Comparison of ENCODE assay signal across 26 cellular contexts in the genomic region with DNA sequence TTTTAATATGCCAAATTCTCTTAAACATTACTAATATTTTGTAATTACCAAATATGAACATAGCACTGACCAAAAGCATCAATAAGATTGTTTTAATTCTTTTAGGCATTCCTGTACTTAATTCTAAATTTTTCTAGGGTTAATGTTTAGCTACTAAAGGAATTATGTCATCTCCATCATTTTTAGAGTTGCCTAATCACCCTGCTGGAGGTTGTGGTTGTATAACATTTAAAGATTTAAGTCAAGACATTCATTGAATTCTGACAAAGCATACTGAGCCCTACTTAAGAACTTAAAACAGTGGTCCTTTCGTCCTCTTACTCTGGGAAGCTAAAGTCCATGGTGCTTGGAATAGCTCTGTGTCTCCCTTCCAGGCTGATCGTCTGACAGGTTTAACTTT. TPM values are rescaled to one million over a fixed set of nuclear protein-coding genes. Genes with fewer than 3 reads are reported as not detected.
DNase-seq lines count a peak whose midpoint lies in the region; FAIRE-seq and TF ChIP-seq lines count a peak whose summit lies in the region.
"Had no signal": no experiment of that assay in that cellular context is flagged by ENCODE, and none has a peak within 500 bp of the region (broad histone marks: within the 10 kb centered on the region; RNA-seq: fewer than 3 reads in every experiment).

No MANE protein-coding gene starts in this region.

- H3K9ac ChIP-seq in smooth muscle cell (ENCODE audit: low read depth) (no peak overlapping the region), endodermal cell (ENCODE audit: extremely low read depth, low read length, poor library complexity, severe bottlenecking) (no peak overlapping the region)
- H3K9ac ChIP-seq: parathyroid adenoma had no signal

- H3K4me1 Mint-ChIP-seq in endodermal cell = peaks cover 3% of the 10 kb centered on the region
- H3K4me1 Mint-ChIP-seq: stimulated activated effector memory CD8-positive, alpha-beta T cell treated with anti-CD3 and anti-CD28 coated beads, Interleukin-12 subunit alpha, Interleukin-12 subunit beta, amount 100 ng/mL, for 72 hours had no signal

- H3K9me3 Mint-ChIP-seq in endodermal cell = no peaks in the 10 kb centered on the region
- H3K9me3 Mint-ChIP-seq: activated T-cell treated with anti-CD3 and anti-CD28 coated beads, Interleukin-2, amount 50 U/mL, for 4 hours; natural killer cell treated with Interleukin-12 subunit alpha and Interleukin-12 subunit beta and Interleukin-15 and Interleukin-18, amount 100 ng/mL, for 72 hours; stimulated activated effector memory CD8-positive, alpha-beta T cell treated with anti-CD3 and anti-CD28 coated beads, Interleukin-12 subunit alpha, Interleukin-12 subunit beta, amount 100 ng/mL, for 72 hours had no signal

- H3K27me3 Mint-ChIP-seq in endodermal cell (ENCODE audit: insufficient read depth) = peaks cover 5% of the 10 kb centered on the region

- H3K4me1 ChIP-seq in smooth muscle cell (ENCODE audit: low read depth) (no peaks in the 10 kb centered on the region), endodermal cell (ENCODE audit: control insufficient read depth, insufficient read depth, low read length) (no peaks in the 10 kb centered on the region)
- H3K4me1 ChIP-seq: ascending aorta, esophagus squamous epithelium, parathyroid adenoma, suprapubic skin had no signal

- no peaks in the 10 kb centered on the region for H3F3A ChIP-seq in smooth muscle cell (ENCODE audit: low read depth)

- no peaks in the 10 kb centered on the region for H3K9me3 ChIP-seq in smooth muscle cell (replicated peaks; ENCODE audit: low read depth)
- no peaks in the 10 kb centered on the region for H3K9me3 ChIP-seq in endodermal cell (ENCODE audit: control insufficient read depth, low read length)
- H3K9me3 ChIP-seq: ascending aorta, esophagus squamous epithelium, heart left ventricle, sigmoid colon, suprapubic skin had no signal

- peak overlapping the region; percentile 48 for H3K4me2 ChIP-seq in smooth muscle cell

- H3K36me3 ChIP-seq in smooth muscle cell (ENCODE audit: low read depth) = no peaks in the 10 kb centered on the region
- no peaks in the 10 kb centered on the region for H3K36me3 ChIP-seq in endodermal cell (ENCODE audit: control insufficient read depth, insufficient read depth, low read length)
- H3K36me3 ChIP-seq: ascending aorta, esophagus squamous epithelium, heart left ventricle, sigmoid colon, suprapubic skin had no signal

- H3K4me3 ChIP-seq in smooth muscle cell = no peak overlapping the region
- no peak overlapping the region for H3K4me3 ChIP-seq in endodermal cell (ENCODE audit: low read length)
- H3K4me3 ChIP-seq: ascending aorta, esophagus squamous epithelium, heart left ventricle, sigmoid colon, suprapubic skin had no signal

- peak overlapping the region; percentile 51 for H2AFZ ChIP-seq in smooth muscle cell (ENCODE audit: low read depth)
- H2AFZ ChIP-seq: parathyroid adenoma had no signal

- H3K27me3 ChIP-seq in smooth muscle cell (ENCODE audit: low read depth) (no peaks in the 10 kb centered on the region), endodermal cell (ENCODE audit: control insufficient read depth, insufficient read depth, low read length, poor library complexity, severe bottlenecking) (no peaks in the 10 kb centered on the region)
- H3K27me3 ChIP-seq: ascending aorta, esophagus squamous epithelium, heart left ventricle, sigmoid colon, suprapubic skin had no signal

- WGBS in smooth muscle cell (ENCODE audit: low lambda C conversion rate) = 64% methylated on average over 2 of the region's 2 CpGs
- WGBS in endodermal cell (ENCODE audit: insufficient coverage in 1 of 2, insufficient read length in 1 of 2), 2 experiments = 86 to 100% methylated on average over 2 of the region's 2 CpGs

- no peak for DNase-seq in GM19239 (ENCODE audit: insufficient read length, low spot score)
- DNase-seq in astrocyte of the hippocampus (ENCODE audit: low read depth, low spot score) = peak; percentile 24
- peak; percentile 56 for DNase-seq in glomerular visceral epithelial cell (ENCODE audit: extremely low spot score)
- DNase-seq in smooth muscle cell (lab: John Stamatoyannopoulos, UW; ENCODE audit: unreplicated experiment) = no peak
- no peak for DNase-seq in endodermal cell
- no peak for DNase-seq in NCI-H774 (lab: John Stamatoyannopoulos, UW)
- DNase-seq in DMS153 treated with DMSO at 0.1 percent for 48 hours (lab: John Stamatoyannopoulos, UW; ENCODE audit: unreplicated experiment) = no peak
- DNase-seq: activated CD4-positive, alpha-beta T cell treated with anti-CD3 and anti-CD28 coated beads for 1 hour; activated naive CD4-positive, alpha-beta T cell treated with Interleukin-2 at 50 U/mL for 16 hours; activated T-cell treated with anti-CD3 and anti-CD28 coated beads, Interleukin-2, amount 50 U/mL, for 4 hours; cerebellar nuclear complex; DMS79; effector memory CD4-positive, alpha-beta T cell; esophagus squamous epithelium; heart left ventricle; left ventricle myocardium superior; NCI-H1105; NCI-H2081 treated with DMSO at 0.1 percent for 48 hours; NCI-H446; OCI-M1; sigmoid colon had no signal

- H3K27ac ChIP-seq in smooth muscle cell (ENCODE audit: low read depth) (no peak overlapping the region), endodermal cell (ENCODE audit: low read depth, low read length) (no peak overlapping the region)
- H3K27ac ChIP-seq: ascending aorta, esophagus squamous epithelium, heart left ventricle, parathyroid adenoma, sigmoid colon, suprapubic skin had no signal

- no peaks in the 10 kb centered on the region for H4K20me1 ChIP-seq in smooth muscle cell (ENCODE audit: low read depth)

- no peak overlapping the region for H3K4me3 Mint-ChIP-seq in endodermal cell
- H3K4me3 Mint-ChIP-seq: activated T-cell treated with anti-CD3 and anti-CD28 coated beads, Interleukin-2, amount 50 U/mL, for 4 hours; natural killer cell treated with Interleukin-12 subunit alpha and Interleukin-12 subunit beta and Interleukin-15 and Interleukin-18, amount 100 ng/mL, for 72 hours; stimulated activated effector memory CD8-positive, alpha-beta T cell treated with anti-CD3 and anti-CD28 coated beads, Interleukin-12 subunit alpha, Interleukin-12 subunit beta, amount 100 ng/mL, for 72 hours had no signal

- TF ChIP-seq CTCF in smooth muscle cell (IDR thresholded peaks at IDR 0.05; ENCODE audit: borderline replicate concordance, insufficient read depth, poor library complexity, severe bottlenecking) (no peak), endodermal cell (conservative IDR thresholded peaks at IDR 0.05) (no peak)

- peak; percentile 26 for FAIRE-seq in GM19239 (lab: Jason Lieb, UNC)

- H3K36me3 Mint-ChIP-seq in endodermal cell (ENCODE audit: low read depth) = no peaks in the 10 kb centered on the region
- H3K36me3 Mint-ChIP-seq: natural killer cell treated with Interleukin-12 subunit alpha and Interleukin-12 subunit beta and Interleukin-15 and Interleukin-18, amount 100 ng/mL, for 72 hours; stimulated activated effector memory CD8-positive, alpha-beta T cell treated with anti-CD3 and anti-CD28 coated beads, Interleukin-12 subunit alpha, Interleukin-12 subunit beta, amount 100 ng/mL, for 72 hours had no signal

- H3K27ac Mint-ChIP-seq in endodermal cell = no peak overlapping the region
- H3K27ac Mint-ChIP-seq: natural killer cell treated with Interleukin-12 subunit alpha and Interleukin-12 subunit beta and Interleukin-15 and Interleukin-18, amount 100 ng/mL, for 72 hours; stimulated activated effector memory CD8-positive, alpha-beta T cell treated with anti-CD3 and anti-CD28 coated beads, Interleukin-12 subunit alpha, Interleukin-12 subunit beta, amount 100 ng/mL, for 72 hours had no signal

- H3K79me2 ChIP-seq in smooth muscle cell (ENCODE audit: low read depth) = no peaks in the 10 kb centered on the region
- H3K79me2 ChIP-seq: parathyroid adenoma had no signal

RNA-seq across cellular contexts. Expression of gene DAB2, which starts 28.1 kb away (rescaled TPM):
- 95.0 and 105 TPM in 2 replicates for total RNA-seq in smooth muscle cell
- polyA plus RNA-seq in smooth muscle cell = 81.4 and 87.2 TPM in 2 replicates
- 10 to 100 TPM; 12.3 to 23.8 TPM for total RNA-seq in endodermal cell
- 12.8 TPM for polyA plus RNA-seq in endodermal cell (2013, experiment 1 of 2)
- polyA plus RNA-seq in endodermal cell (2013, experiment 2 of 2) = 12.7 TPM

Comparison
In these comparisons a context has a peak if more than half of its experiments do, and no peak if none do; other contexts are left out.
1. DNase-seq: peak in astrocyte of the hippocampus (single experiment) and glomerular visceral epithelial cell (single experiment); none in GM19239 (single experiment), smooth muscle cell (single experiment), endodermal cell (single experiment), NCI-H774 (single experiment) and DMS153 treated with DMSO at 0.1 percent for 48 hours (single experiment).